Comparison of ENCODE assay signal across 30 cellular contexts in genomic region chr19:40184273-40184672, GRCh38. TPM values are rescaled to one million over a fixed set of nuclear protein-coding genes. Genes with fewer than 3 reads are reported as not detected.
"Had no signal": no experiment of that assay in that cellular context is flagged by ENCODE, and none has a peak within 500 bp of the region (broad histone marks: within the 10 kb centered on the region; RNA-seq: fewer than 3 reads in every experiment).

No MANE protein-coding gene starts in this region.

- H3K9me3 ChIP-seq: stomach, suprapubic skin, testis, thoracic aorta, thyroid gland, tibial artery, tibial nerve, transverse colon, upper lobe of left lung, upper lobe of right lung, uterus, vagina had no signal

- H3K4me1 ChIP-seq: stomach, suprapubic skin, testis, thyroid gland, tibial artery, tibial nerve, transverse colon, upper lobe of left lung, upper lobe of right lung, uterus, vagina had no signal

- H3K27ac ChIP-seq: stomach, suprapubic skin, testis, thoracic aorta, thyroid gland, tibial artery, tibial nerve, transverse colon, upper lobe of left lung, upper lobe of right lung, uterus, vagina had no signal

- DNase-seq: stimulated activated CD4-positive, alpha-beta T cell treated with anti-CD3 and anti-CD28 coated beads, Interleukin-2, amount 100 ng/mL, for 48 hours; stimulated activated CD4-positive, alpha-beta T cell treated with anti-CD3 and anti-CD28 coated beads, Interleukin-4, amount 100 ng/mL, for 1 hour; stimulated activated CD4-positive, alpha-beta T cell treated with anti-CD3 and anti-CD28 coated beads, Interleukin-4, amount 100 ng/mL, for 24 hours; stimulated activated CD4-positive, alpha-beta T cell treated with anti-CD3 and anti-CD28 coated beads, Interleukin-4, amount 100 ng/mL, for 4 hours; stimulated activated CD8-positive, alpha-beta memory T cell treated with anti-CD3 and anti-CD28 coated beads, Interleukin-4, amount 100 ng/mL, for 48 hours; stimulated activated naive B cell treated with anti-CD40 and anti-IgM and Interleukin-4, amounts not matched to agents 10 μg/mL and 1 μg/mL and 100 μg/mL, for 72 hours; stimulated activated naive CD4-positive, alpha-beta T cell; stimulated activated naive CD4-positive, alpha-beta T cell treated with Interleukin-2 at 50 U/mL for 16 hours; stimulated activated naive CD8-positive, alpha-beta T cell treated with anti-CD3 and anti-CD28 coated beads, Interleukin-15, amount 100 ng/mL, for 72 hours; stimulated activated naive CD8-positive, alpha-beta T cell treated with anti-CD3 and anti-CD28 coated beads, Interleukin-15, Interleukin-2, amounts not matched to agents 100 U/mL and 50 U/mL, for 24 hours; stomach; substantia nigra; testis; thyroid gland; tibial artery; transverse colon; trophoblast cell; upper lobe of left lung; upper lobe of right lung; uterus had no signal

- H3K36me3 ChIP-seq: stomach, suprapubic skin, thoracic aorta, thyroid gland, tibial artery, tibial nerve, transverse colon, upper lobe of left lung, upper lobe of right lung, uterus, vagina had no signal

- H3K4me3 ChIP-seq: stomach, suprapubic skin, testis, thoracic aorta, thyroid gland, tibial artery, tibial nerve, transverse colon, upper lobe of left lung, upper lobe of right lung, uterus, vagina had no signal

- H3K27me3 ChIP-seq: stomach, testis, thyroid gland, tibial artery, tibial nerve, transverse colon, upper lobe of left lung, upper lobe of right lung, uterus, vagina had no signal

- ATAC-seq: stimulated activated effector memory CD8-positive, alpha-beta T cell treated with anti-CD3 and anti-CD28 coated beads, Interleukin-12 subunit alpha, Interleukin-12 subunit beta, amount 100 ng/mL, for 72 hours; stimulated activated memory B cell treated with anti-CD40 and anti-IgM and Interleukin-4, amounts not matched to agents 10 μg/mL and 1 μg/mL and 100 μg/mL, for 72 hours; stimulated activated naive B cell treated with anti-CD40 and anti-IgM and Interleukin-4, amounts not matched to agents 10 μg/mL and 1 μg/mL and 100 μg/mL, for 72 hours; stimulated activated naive CD8-positive, alpha-beta T cell treated with anti-CD3 and anti-CD28 coated beads, Interleukin-15, amount 100 ng/mL, for 72 hours; stimulated activated naive CD8-positive, alpha-beta T cell treated with anti-CD3 and anti-CD28 coated beads, Interleukin-15, Interleukin-2, amounts not matched to agents 100 U/mL and 50 U/mL, for 24 hours; upper lobe of right lung had no signal

- FAIRE-seq: urothelium cell line had no signal

RNA-seq across cellular contexts. Expression of gene TTC9B, which starts 33.9 kb away (rescaled TPM):
- total RNA-seq: subcutaneous adipose tissue, suprapubic skin, thoracic aorta, thyroid gland, transverse colon, upper lobe of left lung, upper lobe of right lung, ureter, uterus, vagina had no signal

RNA-seq across cellular contexts. Expression of gene CCNP, which starts 42.2 kb away (rescaled TPM):
- total RNA-seq: stomach, upper lobe of right lung, ureter, urinary bladder, vagina had no signal
